ENCODE assay signal across 12 cellular contexts in genomic region chr5:133962801-133963476, GRCh38. TPM values are rescaled to one million over a fixed set of nuclear protein-coding genes. Genes with fewer than 3 reads are reported as not detected.
A peak's percentile ranks its signal among the peaks of the same experiment; 100 is the strongest.
DNase-seq lines count a peak whose midpoint lies in the region; ATAC-seq and TF ChIP-seq lines count a peak whose summit lies in the region.
"Had no signal": no experiment of that assay in that cellular context is flagged by ENCODE, and none has a peak within 500 bp of the region (broad histone marks: within the 10 kb centered on the region; RNA-seq: fewer than 3 reads in every experiment).

No MANE protein-coding gene starts in this region.

- H3K27me3 ChIP-seq in CD4-positive, alpha-beta T cell (ENCODE audit: control insufficient read depth, insufficient read depth, low read length): no peaks in the 10 kb centered on the region
- H3K27me3 ChIP-seq in BE2C: no peaks in the 10 kb centered on the region
- H3K27me3 ChIP-seq: transverse colon had no signal

- peaks cover 45% of the 10 kb centered on the region for H3K36me3 Mint-ChIP-seq in CD4-positive, alpha-beta T cell (ENCODE audit: low read depth)
- H3K36me3 Mint-ChIP-seq in HFFc6 (ENCODE audit: low read depth) (peaks cover 38% of the 10 kb centered on the region), naive B cell (peaks cover 4 to 18% of the 10 kb centered on the region in 2 donors)

- CTCF ChIA-PET in CD4-positive, alpha-beta T cell (lab: Charles Lee): no interaction called here

- H3K27ac Mint-ChIP-seq in CD4-positive, alpha-beta T cell: peak overlapping the region; percentile 3
- H3K27ac Mint-ChIP-seq in HFFc6 (peak overlapping the region; percentile 60), naive B cell (peak overlapping the region; percentile 31 to 83 (median 51))
- H3K27ac Mint-ChIP-seq: T-helper 17 cell had no signal

- no peak for ATAC-seq in CD4-positive, alpha-beta T cell (ENCODE audit: poor library complexity)
- ATAC-seq in naive B cell (ENCODE audit: low read depth in 2 of 2): no peak
- no peak for ATAC-seq in GM18498 (IDR thresholded peaks at IDR 0.05; ENCODE audit: unreplicated experiment)
- ATAC-seq: T-helper 17 cell had no signal

- POLR2A ChIA-PET in CD4-positive, alpha-beta T cell (lab: Charles Lee): no interaction called here

- H3K36me3 ChIP-seq in BE2C: peaks cover 5% of the 10 kb centered on the region

- no peak overlapping the region for H3K4me3 Mint-ChIP-seq in CD4-positive, alpha-beta T cell
- peak overlapping the region; percentile 18 for H3K4me3 Mint-ChIP-seq in HFFc6
- peak overlapping the region in 3 of 8 donors; percentile 0 to 40 (median 22) for H3K4me3 Mint-ChIP-seq in naive B cell
- H3K4me3 Mint-ChIP-seq: neural crest cell, T-helper 17 cell had no signal

- peaks cover 65% of the 10 kb centered on the region for H3K4me1 Mint-ChIP-seq in CD4-positive, alpha-beta T cell (ENCODE audit: low read depth)
- H3K4me1 Mint-ChIP-seq in HFFc6 (ENCODE audit: low read depth) (peaks cover 61% of the 10 kb centered on the region), naive B cell (peaks cover 34 to 71% (median 46%) of the 10 kb centered on the region in 3 donors)

- H3K9me3 ChIP-seq in CD4-positive, alpha-beta T cell (ENCODE audit: control insufficient read depth, low read length): no peaks in the 10 kb centered on the region
- H3K9me3 ChIP-seq in BE2C: no peaks in the 10 kb centered on the region
- H3K9me3 ChIP-seq: transverse colon had no signal

- H3K27ac ChIP-seq in CD4-positive, alpha-beta T cell (ENCODE audit: low read depth, low read length): no peak overlapping the region
- H3K27ac ChIP-seq: transverse colon had no signal

- TF ChIP-seq CTCF in CD4-positive, alpha-beta T cell (IDR thresholded peaks at IDR 0.05): no peak
- TF ChIP-seq CTCF in HFFc6 (IDR thresholded peaks at IDR 0.05): no peak
- no peak for TF ChIP-seq CTCF in astrocyte of the cerebellum (IDR thresholded peaks at IDR 0.05; ENCODE audit: low read depth, low read length, missing control alignments)
- no peak for TF ChIP-seq CTCF in BE2C (IDR thresholded peaks at IDR 0.05; ENCODE audit: low read depth, low read length)

- DNase-seq in CD4-positive, alpha-beta T cell: no peak
- DNase-seq in HFFc6 (peak; percentile 52), astrocyte of the cerebellum (ENCODE audit: low read depth) (peak; percentile 43), naive B cell (no peak), posterior cingulate gyrus (no peak), BE2C (no peak), nucleus accumbens (lab: John Stamatoyannopoulos, UW) (no peak)
- DNase-seq: DMS53, T-helper 17 cell, transverse colon had no signal

- intact Hi-C loops in CD4-positive, alpha-beta T cell (cut with DNase I, micrococcal nuclease): loop anchor here in 1 of 2 experiments (10.0 kb wide), 2 partner anchors 942 to 1098 kb away; partner anchors contain the start of genes GDF9, PCBD2 and UQCRQ
- intact Hi-C loops in posterior cingulate gyrus (cut with DNase I): no loop called here

- no peaks in the 10 kb centered on the region for H3K27me3 Mint-ChIP-seq in CD4-positive, alpha-beta T cell
- H3K27me3 Mint-ChIP-seq in HFFc6 (ENCODE audit: insufficient read depth): no peaks in the 10 kb centered on the region
- no peaks in the 10 kb centered on the region for H3K27me3 Mint-ChIP-seq in naive B cell
- H3K27me3 Mint-ChIP-seq: T-helper 17 cell had no signal

- in situ Hi-C loops in astrocyte of the cerebellum (cut with HindIII; ENCODE audit: low sequenced_read_pairs): no loop called here

- H3K4me3 ChIP-seq in astrocyte of the cerebellum (ENCODE audit: low read depth, low read length) (no peak overlapping the region), BE2C (ENCODE audit: low read depth, low read length) (no peak overlapping the region)
- H3K4me3 ChIP-seq: transverse colon had no signal

- peaks cover 3% of the 10 kb centered on the region; the same call in 1 of the 2 replicates for H3K4me1 ChIP-seq in BE2C

- no peaks in the 10 kb centered on the region for H3K9me3 Mint-ChIP-seq in CD4-positive, alpha-beta T cell
- H3K9me3 Mint-ChIP-seq in HFFc6: peaks cover 6% of the 10 kb centered on the region
- H3K9me3 Mint-ChIP-seq in naive B cell: peaks cover 0 to 2% (median 0%) of the 10 kb centered on the region in 7 donors
- H3K9me3 Mint-ChIP-seq: neural crest cell had no signal

RNA-seq across cellular contexts. Expression of gene C5orf15, which starts 5.5 kb away (rescaled TPM):
- total RNA-seq in CD4-positive, alpha-beta T cell: 10 to 100 TPM; 12.3 to 15.5 TPM
- 10 to 100 TPM; 46.2 to 63.5 (median 57.2) TPM for total RNA-seq in HFFc6 (2021; fragmentation: NEBNext Ultra II Directional; extraction: Animal tissue kit (Norgen Biotek cat#: 25700))
- 10 to 100 TPM; 37.2 to 44.3 (median 41.2) TPM for polyA plus RNA-seq in naive B cell (ENCODE audit: low read depth in 6 of 6)
- 84.6 TPM for polyA plus RNA-seq in BE2C (2012; ENCODE audit: insufficient read depth, insufficient read length, low read depth)

RNA-seq across cellular contexts. Expression of gene VDAC1, which starts 41.8 kb away (rescaled TPM):
- total RNA-seq in CD4-positive, alpha-beta T cell: 10 to 100 TPM; 46.8 to 50.9 TPM
- total RNA-seq in HFFc6 (2021; fragmentation: NEBNext Ultra II Directional; extraction: Animal tissue kit (Norgen Biotek cat#: 25700)): 100 to 1,000 TPM; 276 to 324 (median 316) TPM
- 10 to 100 TPM; 76.4 to 88.7 (median 79.2) TPM for polyA plus RNA-seq in naive B cell (ENCODE audit: low read depth in 6 of 6)
- 273 TPM for polyA plus RNA-seq in BE2C (2012; ENCODE audit: insufficient read depth, insufficient read length, low read depth)

Comparison
In these comparisons a context has a peak if more than half of its experiments do, and no peak if none do; other contexts are left out.
1. DNase-seq: peak in HFFc6 (single experiment) and astrocyte of the cerebellum (single experiment); none in CD4-positive, alpha-beta T cell (0 of 10), naive B cell (single experiment), posterior cingulate gyrus (0 of 10), BE2C (single experiment) and nucleus accumbens (0 of 56).
2. H3K27ac Mint-ChIP-seq: peak in every context shown above with its lines; median percentile 60 in HFFc6; 51 in naive B cell; 3 in CD4-positive, alpha-beta T cell.
3. RNA of gene VDAC1, which starts 41.8 kb away (total RNA-seq): 276 to 324 TPM in HFFc6; 46.8 to 50.9 TPM in CD4-positive, alpha-beta T cell; every median in the first group is over 4 times any median in the second.